Comparison of ENCODE assay signal across 8 cellular contexts in the genomic region with DNA sequence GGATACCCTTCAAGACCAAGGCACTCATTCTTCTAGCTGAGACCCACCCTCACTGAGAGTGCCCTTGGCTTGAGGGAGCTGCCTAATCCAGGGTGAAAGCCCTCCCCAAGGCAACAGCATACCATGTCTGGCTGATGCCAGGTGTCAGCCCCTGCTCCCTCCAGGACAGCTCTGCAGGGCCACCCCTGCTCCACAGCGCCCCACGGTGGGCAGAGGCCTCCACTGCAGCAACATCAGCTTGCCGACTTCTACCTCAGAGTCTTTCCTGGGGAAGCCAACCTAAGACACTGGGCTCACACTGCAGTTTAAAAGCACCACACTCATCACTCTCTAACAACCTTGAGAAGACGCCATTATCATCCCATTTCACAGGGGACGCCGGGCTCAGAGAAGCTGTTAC. TPM values are rescaled to one million over a fixed set of nuclear protein-coding genes. Genes with fewer than 3 reads are reported as not detected.
DNase-seq lines count a peak whose midpoint lies in the region; ATAC-seq, FAIRE-seq and TF ChIP-seq lines count a peak whose summit lies in the region.

No MANE protein-coding gene starts in this region.

- peak; percentile 42 for DNase-seq in CD1c-positive myeloid dendritic cell (ENCODE audit: extremely low spot score)
- DNase-seq in H4 (ENCODE audit: low spot score): peak; percentile 36
- peak; percentile 91 for DNase-seq in WTC11 (ENCODE audit: low spot score)
- peak; percentile 42 to 68 for DNase-seq in erythroblast (lab: John Stamatoyannopoulos, UW)
- no peak for DNase-seq in smooth muscle cell (lab: John Stamatoyannopoulos, UW; ENCODE audit: unreplicated experiment)
- DNase-seq in GF-D8 (lab: John Stamatoyannopoulos, UW): no peak
- DNase-seq in frontal cortex (ENCODE audit: low spot score in 2 of 2): no peak

- H3K27ac Mint-ChIP-seq in WTC11: peak overlapping the region; percentile 69; the same call in 1 of the 2 replicates

- CTCF ChIA-PET in WTC11 (lab: Charles Lee): interaction anchor here (0.5 to 2.3 kb wide), 63 partner anchors 9 to 442 kb away, joined by 3 to 36 read pairs (median 4); partner anchors contain the start of genes ARFGAP3, BIK and CYB5R3

- no peaks in the 10 kb centered on the region for H3K9me3 Mint-ChIP-seq in WTC11

- no peaks in the 10 kb centered on the region for H3K9me3 ChIP-seq in smooth muscle cell (replicated peaks; ENCODE audit: low read depth)

- POLR2A ChIA-PET in WTC11 (lab: Charles Lee): interaction anchor here (0.5 to 1.0 kb wide), 2 partner anchors 9 to 203 kb away, joined by 4 read pairs; partner anchors contain the start of gene ARFGAP3

- no peaks in the 10 kb centered on the region for H3K4me1 ChIP-seq in smooth muscle cell (ENCODE audit: low read depth)

- H3K36me3 ChIP-seq in smooth muscle cell (ENCODE audit: low read depth): no peaks in the 10 kb centered on the region

- 38% methylated on average over 6 of the region's 6 CpGs for WGBS in smooth muscle cell (ENCODE audit: low lambda C conversion rate)

- H3K4me1 Mint-ChIP-seq in WTC11: no peaks in the 10 kb centered on the region

- no peaks in the 10 kb centered on the region for H3K27me3 Mint-ChIP-seq in WTC11 (ENCODE audit: low read depth)

- no peak overlapping the region for H3K27ac ChIP-seq in smooth muscle cell (ENCODE audit: low read depth)

- H3K4me2 ChIP-seq in smooth muscle cell: no peak overlapping the region

- H3K27me3 ChIP-seq in smooth muscle cell (ENCODE audit: low read depth): no peaks in the 10 kb centered on the region

- no peak overlapping the region for H2AFZ ChIP-seq in smooth muscle cell (ENCODE audit: low read depth)

- no peak overlapping the region for H3K4me3 Mint-ChIP-seq in WTC11

- no peak overlapping the region for H3K9ac ChIP-seq in smooth muscle cell (ENCODE audit: low read depth)

- FAIRE-seq in frontal cortex (lab: Jason Lieb, UNC): no peak

- peak; percentile 98 for ATAC-seq in WTC11
- ATAC-seq in HG03521 (IDR thresholded peaks at IDR 0.05; ENCODE audit: unreplicated experiment): no peak

- no peaks in the 10 kb centered on the region for H3K79me2 ChIP-seq in smooth muscle cell (ENCODE audit: low read depth)

- H4K20me1 ChIP-seq in smooth muscle cell (ENCODE audit: low read depth): no peaks in the 10 kb centered on the region

- TF ChIP-seq POLR2A in erythroblast (IDR thresholded peaks at IDR 0.05; ENCODE audit: low read length): no peak

- TF ChIP-seq CTCF in WTC11 (IDR thresholded peaks at IDR 0.05) (peak; percentile 98), smooth muscle cell (IDR thresholded peaks at IDR 0.05; ENCODE audit: borderline replicate concordance, insufficient read depth, poor library complexity, severe bottlenecking) (peak; percentile 63)

- H3K36me3 Mint-ChIP-seq in WTC11: no peaks in the 10 kb centered on the region

- H3F3A ChIP-seq in smooth muscle cell (ENCODE audit: low read depth): no peaks in the 10 kb centered on the region

- H3K4me3 ChIP-seq in smooth muscle cell: no peak overlapping the region

TF ChIP-seq in WTC11, 78 proteins besides CTCF, POLR2A, EP300 and RAD21:
- no peak for TF ChIP-seq PREB (CRISPR knock-in tag; IDR thresholded peaks at IDR 0.05; ENCODE audit: borderline replicate concordance)
- TF ChIP-seq, protein P1, sequence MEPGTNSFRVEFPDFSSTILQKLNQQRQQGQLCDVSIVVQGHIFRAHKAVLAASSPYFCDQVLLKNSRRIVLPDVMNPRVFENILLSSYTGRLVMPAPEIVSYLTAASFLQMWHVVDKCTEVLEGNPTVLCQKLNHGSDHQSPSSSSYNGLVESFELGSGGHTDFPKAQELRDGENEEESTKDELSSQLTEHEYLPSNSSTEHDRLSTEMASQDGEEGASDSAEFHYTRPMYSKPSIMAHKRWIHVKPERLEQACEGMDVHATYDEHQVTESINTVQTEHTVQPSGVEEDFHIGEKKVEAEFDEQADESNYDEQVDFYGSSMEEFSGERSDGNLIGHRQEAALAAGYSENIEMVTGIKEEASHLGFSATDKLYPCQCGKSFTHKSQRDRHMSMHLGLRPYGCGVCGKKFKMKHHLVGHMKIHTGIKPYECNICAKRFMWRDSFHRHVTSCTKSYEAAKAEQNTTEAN (CRISPR knock-in tag; IDR thresholded peaks at IDR 0.05): no peak
- TF ChIP-seq, protein P2, sequence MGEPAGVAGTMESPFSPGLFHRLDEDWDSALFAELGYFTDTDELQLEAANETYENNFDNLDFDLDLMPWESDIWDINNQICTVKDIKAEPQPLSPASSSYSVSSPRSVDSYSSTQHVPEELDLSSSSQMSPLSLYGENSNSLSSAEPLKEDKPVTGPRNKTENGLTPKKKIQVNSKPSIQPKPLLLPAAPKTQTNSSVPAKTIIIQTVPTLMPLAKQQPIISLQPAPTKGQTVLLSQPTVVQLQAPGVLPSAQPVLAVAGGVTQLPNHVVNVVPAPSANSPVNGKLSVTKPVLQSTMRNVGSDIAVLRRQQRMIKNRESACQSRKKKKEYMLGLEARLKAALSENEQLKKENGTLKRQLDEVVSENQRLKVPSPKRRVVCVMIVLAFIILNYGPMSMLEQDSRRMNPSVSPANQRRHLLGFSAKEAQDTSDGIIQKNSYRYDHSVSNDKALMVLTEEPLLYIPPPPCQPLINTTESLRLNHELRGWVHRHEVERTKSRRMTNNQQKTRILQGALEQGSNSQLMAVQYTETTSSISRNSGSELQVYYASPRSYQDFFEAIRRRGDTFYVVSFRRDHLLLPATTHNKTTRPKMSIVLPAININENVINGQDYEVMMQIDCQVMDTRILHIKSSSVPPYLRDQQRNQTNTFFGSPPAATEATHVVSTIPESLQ (CRISPR knock-in tag; IDR thresholded peaks at IDR 0.05): no peak
- TF ChIP-seq ZMAT4 (CRISPR knock-in tag; IDR thresholded peaks at IDR 0.05): no peak
- TF ChIP-seq ZNF396 (CRISPR knock-in tag; IDR thresholded peaks at IDR 0.05; ENCODE audit: borderline replicate concordance): no peak
- TF ChIP-seq SP1 (CRISPR knock-in tag; conservative IDR thresholded peaks at IDR 0.05): no peak
- TF ChIP-seq JAZF1 (CRISPR knock-in tag; IDR thresholded peaks at IDR 0.05): no peak
- TF ChIP-seq MXD4 (CRISPR knock-in tag; IDR thresholded peaks at IDR 0.05; ENCODE audit: borderline replicate concordance): no peak
- TF ChIP-seq NFE2L1 (CRISPR knock-in tag; IDR thresholded peaks at IDR 0.05): no peak

RNA-seq across cellular contexts. Expression of gene TTLL1, which starts 29.0 kb away (rescaled TPM):
- total RNA-seq in H4 (2014; rRNA removed; shearing (Covaris generic)): 3.5 and 7.1 TPM in 2 replicates
- 5.5 to 9.6 TPM (median 8.4 TPM) in 3 replicates for total RNA-seq in WTC11 (2021)
- total RNA-seq in smooth muscle cell: 12.7 and 16.2 TPM in 2 replicates
- polyA plus RNA-seq in smooth muscle cell: 14.6 and 17.7 TPM in 2 replicates
- total RNA-seq in frontal cortex: 75.4 TPM

RNA-seq across cellular contexts. Expression of gene PACSIN2, which starts 45.3 kb away (rescaled TPM):
- 52.4 and 56.9 TPM in 2 replicates for total RNA-seq in H4 (2014; rRNA removed; shearing (Covaris generic))
- total RNA-seq in WTC11 (2021) (64.1 to 70.5 TPM (median 69.0 TPM) in 3 replicates), smooth muscle cell (26.3 and 34.7 TPM in 2 replicates), frontal cortex (24.5 TPM)
- polyA plus RNA-seq in smooth muscle cell: 41.1 and 53.9 TPM in 2 replicates

RNA-seq across cellular contexts. Expression of gene BIK, which starts 50.3 kb away (rescaled TPM):
- total RNA-seq in H4 (2014; rRNA removed; shearing (Covaris generic)): 0.45 TPM in 1 of 2 replicates, not detected in the other
- 3.0 to 3.9 TPM (median 3.2 TPM) in 3 replicates for total RNA-seq in WTC11 (2021)
- total RNA-seq in smooth muscle cell: 2.7 and 3.9 TPM in 2 replicates
- 1.9 and 6.1 TPM in 2 replicates for polyA plus RNA-seq in smooth muscle cell
- not detected for total RNA-seq in frontal cortex

Comparison
In these comparisons a context has a peak if more than half of its experiments do, and no peak if none do; other contexts are left out.
1. DNase-seq: peak in CD1c-positive myeloid dendritic cell (single experiment), H4 (single experiment), WTC11 (single experiment) and erythroblast (2 of 2); none in smooth muscle cell (single experiment), GF-D8 (single experiment) and frontal cortex (0 of 2).